In the genomic region with DNA sequence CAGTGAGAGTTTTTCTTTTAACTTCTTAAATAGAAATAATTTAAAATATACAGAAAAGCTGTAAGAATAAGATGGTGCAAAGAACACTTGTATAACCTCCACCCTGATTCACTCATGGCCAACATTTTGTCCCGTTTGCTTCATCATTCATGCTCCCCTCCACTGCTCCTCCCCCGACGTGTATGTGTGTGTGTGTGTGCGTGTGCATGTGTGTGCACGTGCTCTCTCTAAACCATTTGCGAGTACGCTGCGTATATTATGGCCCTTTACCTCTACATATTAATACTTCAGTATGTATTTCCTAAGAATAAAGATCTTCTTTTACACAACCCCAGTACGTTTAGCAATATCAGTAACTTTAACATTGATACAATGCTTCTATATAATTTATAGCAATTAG, we compare ENCODE assay signal across 1 cellular context.
TF ChIP-seq lines count a peak whose summit lies in the region.

No MANE protein-coding gene starts in this region.

TF ChIP-seq in GM12878, 131 proteins besides CTCF, POLR2A, EP300 and RAD21:
- TF ChIP-seq, protein P1, sequence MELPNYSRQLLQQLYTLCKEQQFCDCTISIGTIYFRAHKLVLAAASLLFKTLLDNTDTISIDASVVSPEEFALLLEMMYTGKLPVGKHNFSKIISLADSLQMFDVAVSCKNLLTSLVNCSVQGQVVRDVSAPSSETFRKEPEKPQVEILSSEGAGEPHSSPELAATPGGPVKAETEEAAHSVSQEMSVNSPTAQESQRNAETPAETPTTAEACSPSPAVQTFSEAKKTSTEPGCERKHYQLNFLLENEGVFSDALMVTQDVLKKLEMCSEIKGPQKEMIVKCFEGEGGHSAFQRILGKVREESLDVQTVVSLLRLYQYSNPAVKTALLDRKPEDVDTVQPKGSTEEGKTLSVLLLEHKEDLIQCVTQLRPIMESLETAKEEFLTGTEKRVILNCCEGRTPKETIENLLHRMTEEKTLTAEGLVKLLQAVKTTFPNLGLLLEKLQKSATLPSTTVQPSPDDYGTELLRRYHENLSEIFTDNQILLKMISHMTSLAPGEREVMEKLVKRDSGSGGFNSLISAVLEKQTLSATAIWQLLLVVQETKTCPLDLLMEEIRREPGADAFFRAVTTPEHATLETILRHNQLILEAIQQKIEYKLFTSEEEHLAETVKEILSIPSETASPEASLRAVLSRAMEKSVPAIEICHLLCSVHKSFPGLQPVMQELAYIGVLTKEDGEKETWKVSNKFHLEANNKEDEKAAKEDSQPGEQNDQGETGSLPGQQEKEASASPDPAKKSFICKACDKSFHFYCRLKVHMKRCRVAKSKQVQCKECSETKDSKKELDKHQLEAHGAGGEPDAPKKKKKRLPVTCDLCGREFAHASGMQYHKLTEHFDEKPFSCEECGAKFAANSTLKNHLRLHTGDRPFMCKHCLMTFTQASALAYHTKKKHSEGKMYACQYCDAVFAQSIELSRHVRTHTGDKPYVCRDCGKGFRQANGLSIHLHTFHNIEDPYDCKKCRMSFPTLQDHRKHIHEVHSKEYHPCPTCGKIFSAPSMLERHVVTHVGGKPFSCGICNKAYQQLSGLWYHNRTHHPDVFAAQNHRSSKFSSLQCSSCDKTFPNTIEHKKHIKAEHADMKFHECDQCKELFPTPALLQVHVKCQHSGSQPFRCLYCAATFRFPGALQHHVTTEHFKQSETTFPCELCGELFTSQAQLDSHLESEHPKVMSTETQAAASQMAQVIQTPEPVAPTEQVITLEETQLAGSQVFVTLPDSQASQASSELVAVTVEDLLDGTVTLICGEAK (IDR thresholded peaks at IDR 0.05; ENCODE audit: borderline replicate concordance): no peak
- TF ChIP-seq, protein P2, sequence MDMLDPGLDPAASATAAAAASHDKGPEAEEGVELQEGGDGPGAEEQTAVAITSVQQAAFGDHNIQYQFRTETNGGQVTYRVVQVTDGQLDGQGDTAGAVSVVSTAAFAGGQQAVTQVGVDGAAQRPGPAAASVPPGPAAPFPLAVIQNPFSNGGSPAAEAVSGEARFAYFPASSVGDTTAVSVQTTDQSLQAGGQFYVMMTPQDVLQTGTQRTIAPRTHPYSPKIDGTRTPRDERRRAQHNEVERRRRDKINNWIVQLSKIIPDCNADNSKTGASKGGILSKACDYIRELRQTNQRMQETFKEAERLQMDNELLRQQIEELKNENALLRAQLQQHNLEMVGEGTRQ (IDR thresholded peaks at IDR 0.05; ENCODE audit: borderline replicate concordance, low read depth, low read length): no peak
- TF ChIP-seq, protein P3, sequence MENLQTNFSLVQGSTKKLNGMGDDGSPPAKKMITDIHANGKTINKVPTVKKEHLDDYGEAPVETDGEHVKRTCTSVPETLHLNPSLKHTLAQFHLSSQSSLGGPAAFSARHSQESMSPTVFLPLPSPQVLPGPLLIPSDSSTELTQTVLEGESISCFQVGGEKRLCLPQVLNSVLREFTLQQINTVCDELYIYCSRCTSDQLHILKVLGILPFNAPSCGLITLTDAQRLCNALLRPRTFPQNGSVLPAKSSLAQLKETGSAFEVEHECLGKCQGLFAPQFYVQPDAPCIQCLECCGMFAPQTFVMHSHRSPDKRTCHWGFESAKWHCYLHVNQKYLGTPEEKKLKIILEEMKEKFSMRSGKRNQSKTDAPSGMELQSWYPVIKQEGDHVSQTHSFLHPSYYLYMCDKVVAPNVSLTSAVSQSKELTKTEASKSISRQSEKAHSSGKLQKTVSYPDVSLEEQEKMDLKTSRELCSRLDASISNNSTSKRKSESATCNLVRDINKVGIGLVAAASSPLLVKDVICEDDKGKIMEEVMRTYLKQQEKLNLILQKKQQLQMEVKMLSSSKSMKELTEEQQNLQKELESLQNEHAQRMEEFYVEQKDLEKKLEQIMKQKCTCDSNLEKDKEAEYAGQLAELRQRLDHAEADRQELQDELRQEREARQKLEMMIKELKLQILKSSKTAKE (IDR thresholded peaks at IDR 0.05; ENCODE audit: low read depth, poor library complexity, severe bottlenecking): no peak
- TF ChIP-seq, protein P4, sequence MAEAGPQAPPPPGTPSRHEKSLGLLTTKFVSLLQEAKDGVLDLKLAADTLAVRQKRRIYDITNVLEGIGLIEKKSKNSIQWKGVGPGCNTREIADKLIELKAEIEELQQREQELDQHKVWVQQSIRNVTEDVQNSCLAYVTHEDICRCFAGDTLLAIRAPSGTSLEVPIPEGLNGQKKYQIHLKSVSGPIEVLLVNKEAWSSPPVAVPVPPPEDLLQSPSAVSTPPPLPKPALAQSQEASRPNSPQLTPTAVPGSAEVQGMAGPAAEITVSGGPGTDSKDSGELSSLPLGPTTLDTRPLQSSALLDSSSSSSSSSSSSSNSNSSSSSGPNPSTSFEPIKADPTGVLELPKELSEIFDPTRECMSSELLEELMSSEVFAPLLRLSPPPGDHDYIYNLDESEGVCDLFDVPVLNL (IDR thresholded peaks at IDR 0.05; ENCODE audit: low read depth, low read length): no peak
- TF ChIP-seq EZH2 (IDR thresholded peaks at IDR 0.05; ENCODE audit: borderline replicate concordance, control insufficient read depth, low read depth, low read length): no peak
- TF ChIP-seq CBX5 (IDR thresholded peaks at IDR 0.05; ENCODE audit: low read depth): no peak
- no peak for TF ChIP-seq ZNF24 (IDR thresholded peaks at IDR 0.05)
- no peak for TF ChIP-seq SIN3A (IDR thresholded peaks at IDR 0.05; ENCODE audit: low read depth, low read length)
- no peak for TF ChIP-seq RB1 (IDR thresholded peaks at IDR 0.05; ENCODE audit: borderline replicate concordance)
- no peak for TF ChIP-seq POLR2AphosphoS2 (IDR thresholded peaks at IDR 0.05; ENCODE audit: low read depth, low read length)
- TF ChIP-seq, protein P5, sequence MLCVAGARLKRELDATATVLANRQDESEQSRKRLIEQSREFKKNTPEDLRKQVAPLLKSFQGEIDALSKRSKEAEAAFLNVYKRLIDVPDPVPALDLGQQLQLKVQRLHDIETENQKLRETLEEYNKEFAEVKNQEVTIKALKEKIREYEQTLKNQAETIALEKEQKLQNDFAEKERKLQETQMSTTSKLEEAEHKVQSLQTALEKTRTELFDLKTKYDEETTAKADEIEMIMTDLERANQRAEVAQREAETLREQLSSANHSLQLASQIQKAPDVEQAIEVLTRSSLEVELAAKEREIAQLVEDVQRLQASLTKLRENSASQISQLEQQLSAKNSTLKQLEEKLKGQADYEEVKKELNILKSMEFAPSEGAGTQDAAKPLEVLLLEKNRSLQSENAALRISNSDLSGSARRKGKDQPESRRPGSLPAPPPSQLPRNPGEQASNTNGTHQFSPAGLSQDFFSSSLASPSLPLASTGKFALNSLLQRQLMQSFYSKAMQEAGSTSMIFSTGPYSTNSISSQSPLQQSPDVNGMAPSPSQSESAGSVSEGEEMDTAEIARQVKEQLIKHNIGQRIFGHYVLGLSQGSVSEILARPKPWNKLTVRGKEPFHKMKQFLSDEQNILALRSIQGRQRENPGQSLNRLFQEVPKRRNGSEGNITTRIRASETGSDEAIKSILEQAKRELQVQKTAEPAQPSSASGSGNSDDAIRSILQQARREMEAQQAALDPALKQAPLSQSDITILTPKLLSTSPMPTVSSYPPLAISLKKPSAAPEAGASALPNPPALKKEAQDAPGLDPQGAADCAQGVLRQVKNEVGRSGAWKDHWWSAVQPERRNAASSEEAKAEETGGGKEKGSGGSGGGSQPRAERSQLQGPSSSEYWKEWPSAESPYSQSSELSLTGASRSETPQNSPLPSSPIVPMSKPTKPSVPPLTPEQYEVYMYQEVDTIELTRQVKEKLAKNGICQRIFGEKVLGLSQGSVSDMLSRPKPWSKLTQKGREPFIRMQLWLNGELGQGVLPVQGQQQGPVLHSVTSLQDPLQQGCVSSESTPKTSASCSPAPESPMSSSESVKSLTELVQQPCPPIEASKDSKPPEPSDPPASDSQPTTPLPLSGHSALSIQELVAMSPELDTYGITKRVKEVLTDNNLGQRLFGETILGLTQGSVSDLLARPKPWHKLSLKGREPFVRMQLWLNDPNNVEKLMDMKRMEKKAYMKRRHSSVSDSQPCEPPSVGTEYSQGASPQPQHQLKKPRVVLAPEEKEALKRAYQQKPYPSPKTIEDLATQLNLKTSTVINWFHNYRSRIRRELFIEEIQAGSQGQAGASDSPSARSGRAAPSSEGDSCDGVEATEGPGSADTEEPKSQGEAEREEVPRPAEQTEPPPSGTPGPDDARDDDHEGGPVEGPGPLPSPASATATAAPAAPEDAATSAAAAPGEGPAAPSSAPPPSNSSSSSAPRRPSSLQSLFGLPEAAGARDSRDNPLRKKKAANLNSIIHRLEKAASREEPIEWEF (IDR thresholded peaks at IDR 0.05; ENCODE audit: insufficient replicate concordance, low read depth, low read length): no peak
- no peak for TF ChIP-seq MYB (IDR thresholded peaks at IDR 0.05; ENCODE audit: borderline replicate concordance, low read depth, low read length)
- TF ChIP-seq TBL1XR1 (IDR thresholded peaks at IDR 0.05; ENCODE audit: low read depth, low read length): no peak
- TF ChIP-seq NBN (IDR thresholded peaks at IDR 0.05): no peak
- TF ChIP-seq BCL11A (IDR thresholded peaks at IDR 0.05; ENCODE audit: low read depth, low read length): no peak
- no peak for TF ChIP-seq HDAC6 (IDR thresholded peaks at IDR 0.05; ENCODE audit: unreplicated experiment)
- no peak for TF ChIP-seq CREM (IDR thresholded peaks at IDR 0.05; ENCODE audit: low read depth)
- TF ChIP-seq, protein P6, sequence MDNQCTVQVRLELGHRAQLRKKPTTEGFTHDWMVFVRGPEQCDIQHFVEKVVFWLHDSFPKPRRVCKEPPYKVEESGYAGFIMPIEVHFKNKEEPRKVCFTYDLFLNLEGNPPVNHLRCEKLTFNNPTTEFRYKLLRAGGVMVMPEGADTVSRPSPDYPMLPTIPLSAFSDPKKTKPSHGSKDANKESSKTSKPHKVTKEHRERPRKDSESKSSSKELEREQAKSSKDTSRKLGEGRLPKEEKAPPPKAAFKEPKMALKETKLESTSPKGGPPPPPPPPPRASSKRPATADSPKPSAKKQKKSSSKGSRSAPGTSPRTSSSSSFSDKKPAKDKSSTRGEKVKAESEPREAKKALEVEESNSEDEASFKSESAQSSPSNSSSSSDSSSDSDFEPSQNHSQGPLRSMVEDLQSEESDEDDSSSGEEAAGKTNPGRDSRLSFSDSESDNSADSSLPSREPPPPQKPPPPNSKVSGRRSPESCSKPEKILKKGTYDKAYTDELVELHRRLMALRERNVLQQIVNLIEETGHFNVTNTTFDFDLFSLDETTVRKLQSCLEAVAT (IDR thresholded peaks at IDR 0.05): no peak
